In the genomic region with DNA sequence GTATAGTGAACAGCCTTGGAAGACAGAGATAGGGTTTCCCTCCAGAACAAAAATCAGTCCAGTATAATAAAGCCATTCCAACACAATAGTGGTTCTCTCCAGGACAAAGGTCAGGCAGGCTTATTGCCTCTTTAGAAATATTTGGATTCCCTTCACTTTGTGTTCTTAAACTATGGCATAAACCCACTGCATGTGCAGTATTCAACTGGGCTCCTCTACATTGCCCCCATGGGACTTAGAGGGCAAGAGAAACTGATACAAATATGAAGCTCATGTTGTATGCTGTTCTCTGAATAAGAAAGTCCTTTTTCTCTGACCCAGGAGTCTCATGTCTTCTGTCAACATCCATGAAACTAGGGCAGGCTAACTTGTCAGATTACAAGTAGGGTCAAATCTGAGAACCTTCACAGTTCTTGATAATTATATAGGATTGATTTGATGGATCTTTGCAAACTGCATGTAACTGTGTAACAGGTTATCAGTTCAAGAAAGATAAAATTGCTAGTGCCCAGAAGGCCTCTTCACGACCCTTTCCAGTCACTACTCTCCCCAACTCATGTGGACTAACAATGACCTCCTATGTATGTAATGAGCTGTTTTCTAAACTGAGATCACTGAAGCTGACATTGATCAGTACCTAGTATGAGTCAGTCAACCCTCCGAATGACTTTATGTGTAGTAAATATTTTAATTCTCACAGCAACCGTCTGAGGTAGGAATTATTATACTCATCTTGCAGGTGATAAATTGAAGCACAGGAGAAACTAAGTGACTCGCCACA, we compare ENCODE assay signal across 9 cellular contexts. TPM values are rescaled to one million over a fixed set of nuclear protein-coding genes. Genes with fewer than 3 reads are reported as not detected.
DNase-seq lines count a peak whose midpoint lies in the region; ATAC-seq, FAIRE-seq and TF ChIP-seq lines count a peak whose summit lies in the region.
"Had no signal": no experiment of that assay in that cellular context is flagged by ENCODE, and none has a peak within 500 bp of the region (broad histone marks: within the 10 kb centered on the region; RNA-seq: fewer than 3 reads in every experiment).

No MANE protein-coding gene starts in this region.

- H3K4me3 ChIP-seq in GM23248, result no peak overlapping the region
- no peak overlapping the region for H3K4me3 ChIP-seq in OCI-LY7 (ENCODE audit: low read depth, low read length, poor library complexity, severe bottlenecking)
- H3K4me3 ChIP-seq in mesenchymal stem cell (ENCODE audit: insufficient read depth in 1 of 2, low read depth in 1 of 2, low read length in 2 of 2), result no peak overlapping the region
- no peak overlapping the region for H3K4me3 ChIP-seq in vagina

- H3K79me2 ChIP-seq in GM23248 (ENCODE audit: insufficient read depth) (no peaks in the 10 kb centered on the region), OCI-LY7 (ENCODE audit: insufficient read depth, low read depth, low read length) (no peaks in the 10 kb centered on the region)

- no peak overlapping the region for H3K4ac ChIP-seq in mesenchymal stem cell (ENCODE audit: low read depth in 1 of 2, low read length in 2 of 2)

- 58 to 63% methylated on average over 4 of the region's 4 CpGs for WGBS in GM23248 (ENCODE audit: low coverage in 1 of 2, low lambda C conversion rate in 2 of 2, missing lambda C conversion rate in 2 of 2), 2 experiments
- WGBS in mesenchymal stem cell, result 100% methylated on average over 1 of the region's 4 CpGs

- CTCF ChIA-PET in OCI-LY7 (lab: Charles Lee; ENCODE audit: unreplicated experiment), result interaction anchor here (1.0 kb wide), 1 partner anchor 12 kb away, joined by 4 read pairs; no protein-coding TSS in a partner anchor

- no peak overlapping the region for H3K14ac ChIP-seq in mesenchymal stem cell (ENCODE audit: low read length in 2 of 2)

- peak overlapping the region; percentile 19 for H2BK120ac ChIP-seq in mesenchymal stem cell (ENCODE audit: low read depth, low read length)

- TF ChIP-seq POLR2A in vagina (IDR thresholded peaks at IDR 0.05), result no peak

- no peak overlapping the region for H4K91ac ChIP-seq in mesenchymal stem cell (ENCODE audit: low read length)

- BruUV-seq in OCI-LY7 (replicated peaks; lab: Mats Ljungman, UMichigan), result no TSS peak

- H3F3A ChIP-seq in GM23248 (ENCODE audit: insufficient read depth), result peaks cover 15% of the 10 kb centered on the region; the same call in 1 of the 2 replicates

- TF ChIP-seq CTCF in OCI-LY7 (conservative IDR thresholded peaks at IDR 0.05; ENCODE audit: low read length), result no peak
- no peak for TF ChIP-seq CTCF in vagina (IDR thresholded peaks at IDR 0.05)

- no peak overlapping the region for H3K9ac ChIP-seq in GM23248
- no peak overlapping the region for H3K9ac ChIP-seq in mesenchymal stem cell (ENCODE audit: low read length)

- H3K27me3 ChIP-seq in GM23248 (replicated peaks; ENCODE audit: insufficient read depth), result no peaks in the 10 kb centered on the region
- peaks cover 0 to 3% of the 10 kb centered on the region in 2 experiments for H3K27me3 ChIP-seq in mesenchymal stem cell (ENCODE audit: control insufficient read depth in 1 of 2, insufficient read depth in 1 of 2, low read length in 2 of 2)
- no peaks in the 10 kb centered on the region for H3K27me3 ChIP-seq in vagina
- H3K27me3 ChIP-seq: foreskin keratinocyte had no signal

- H2AFZ ChIP-seq in GM23248, result no peak overlapping the region
- peak overlapping the region; percentile 40; the same call in 1 of the 2 replicates for H2AFZ ChIP-seq in OCI-LY7 (ENCODE audit: low read length)
- no peak overlapping the region for H2AFZ ChIP-seq in mesenchymal stem cell (ENCODE audit: low read depth, low read length)

- H4K20me1 ChIP-seq in GM23248 (ENCODE audit: insufficient read depth) (no peaks in the 10 kb centered on the region), OCI-LY7 (ENCODE audit: insufficient read depth, low read length) (no peaks in the 10 kb centered on the region)

- no peaks in the 10 kb centered on the region for H3K36me3 ChIP-seq in GM23248 (ENCODE audit: low read depth)
- no peaks in the 10 kb centered on the region for H3K36me3 ChIP-seq in OCI-LY7 (ENCODE audit: insufficient read depth, low read length)
- H3K36me3 ChIP-seq in mesenchymal stem cell (ENCODE audit: control insufficient read depth in 1 of 2, insufficient read depth in 2 of 2, low read depth in 1 of 2, low read length in 2 of 2), result no peaks in the 10 kb centered on the region
- no peaks in the 10 kb centered on the region for H3K36me3 ChIP-seq in vagina

- no peak overlapping the region for H3K23ac ChIP-seq in mesenchymal stem cell (ENCODE audit: low read length in 2 of 2)

- H3K9me2 ChIP-seq in GM23248 (ENCODE audit: insufficient read depth) (no peaks in the 10 kb centered on the region), OCI-LY7 (ENCODE audit: insufficient read depth, low read length) (no peaks in the 10 kb centered on the region)

- no peak overlapping the region for H2AK5ac ChIP-seq in mesenchymal stem cell (ENCODE audit: low read length, severe bottlenecking)

- intact Hi-C loops in OCI-LY7 (cut with micrococcal nuclease; ENCODE audit: unreplicated experiment) (no loop called here), vagina (cut with DNase I) (no loop called here), left cardiac atrium (cut with DNase I) (no loop called here)

- H3K27ac ChIP-seq in GM23248 (peak overlapping the region; percentile 56), OCI-LY7 (ENCODE audit: low read depth, low read length, poor library complexity, severe bottlenecking) (peak overlapping the region; percentile 26), mesenchymal stem cell (ENCODE audit: low read length, poor library complexity, severe bottlenecking) (no peak overlapping the region), vagina (no peak overlapping the region)
- H3K27ac ChIP-seq: foreskin keratinocyte had no signal

- DNase-seq in GM18507 (ENCODE audit: extremely low spot score, insufficient read length, low read depth) (no peak), GM23248 (peak; percentile 39), OCI-LY7 (ENCODE audit: low spot score) (no peak), mesenchymal stem cell (peak; percentile 29), vagina (ENCODE audit: extremely low spot score in 2 of 2) (no peak), left cardiac atrium (no peak)
- DNase-seq: foreskin keratinocyte had no signal

- no peaks in the 10 kb centered on the region for H3K9me3 ChIP-seq in GM23248 (ENCODE audit: low read depth)
- H3K9me3 ChIP-seq in OCI-LY7 (ENCODE audit: low read length), result no peaks in the 10 kb centered on the region
- no peaks in the 10 kb centered on the region for H3K9me3 ChIP-seq in mesenchymal stem cell (ENCODE audit: control insufficient read depth, low read length)
- no peaks in the 10 kb centered on the region for H3K9me3 ChIP-seq in vagina

- H2BK5ac ChIP-seq in mesenchymal stem cell (ENCODE audit: low read depth, low read length, poor library complexity, severe bottlenecking), result no peak overlapping the region

- ATAC-seq in GM19397 (IDR thresholded peaks at IDR 0.05; ENCODE audit: unreplicated experiment), result no peak
- ATAC-seq in HG02571 (IDR thresholded peaks at IDR 0.05; ENCODE audit: unreplicated experiment), result no peak
- no peak for ATAC-seq in left cardiac atrium
- ATAC-seq: foreskin keratinocyte had no signal

- H2BK15ac ChIP-seq in mesenchymal stem cell (ENCODE audit: low read depth, poor library complexity, severe bottlenecking), result no peak overlapping the region

- in situ Hi-C loops in GM23248 (cut with MboI), result no loop called here

- H3K79me1 ChIP-seq in mesenchymal stem cell (replicated peaks; ENCODE audit: low read length, poor library complexity, severe bottlenecking), result no peaks in the 10 kb centered on the region

- H3K4me2 ChIP-seq in GM23248 (ENCODE audit: unreplicated experiment), result no peak overlapping the region
- H3K4me2 ChIP-seq in OCI-LY7 (ENCODE audit: low read length), result peak overlapping the region; percentile 36; the same call in 1 of the 2 replicates
- H3K4me2 ChIP-seq in mesenchymal stem cell (ENCODE audit: low read length, poor library complexity, severe bottlenecking), result no peak overlapping the region

- no peak overlapping the region for H2BK12ac ChIP-seq in mesenchymal stem cell (ENCODE audit: low read length in 2 of 2)

- peak; percentile 75 for FAIRE-seq in GM18507 (lab: Jason Lieb, UNC)

- POLR2A ChIA-PET in OCI-LY7 (lab: Charles Lee), result interaction anchor here (0.7 to 3.8 kb wide), 8 partner anchors 11 to 104 kb away, joined by 3 to 25 read pairs (median 4); no protein-coding TSS in a partner anchor

- H3K18ac ChIP-seq in mesenchymal stem cell (ENCODE audit: low read depth in 1 of 2, low read length in 2 of 2), result no peak overlapping the region

- H3K4me1 ChIP-seq in GM23248 (ENCODE audit: insufficient read depth) (peaks cover 12% of the 10 kb centered on the region; the same call in 1 of the 2 replicates), OCI-LY7 (ENCODE audit: insufficient read depth, low read length, poor library complexity, severe bottlenecking) (peaks cover 81% of the 10 kb centered on the region), mesenchymal stem cell (ENCODE audit: control insufficient read depth, insufficient read depth, low read depth, low read length) (peaks cover 4% of the 10 kb centered on the region), vagina (peaks cover 10% of the 10 kb centered on the region)
- H3K4me1 ChIP-seq: foreskin keratinocyte had no signal

- H4K8ac ChIP-seq in mesenchymal stem cell (ENCODE audit: low read length), result no peak overlapping the region

RNA-seq across cellular contexts. Expression of gene FAM9C, which starts 31.9 kb away (rescaled TPM):
- total RNA-seq in GM23248 (2014; rRNA removed; shearing (Covaris generic)), result not detected in 2 replicates
- not detected in 2 replicates for polyA plus RNA-seq in GM23248 (2016; fragmentation: Nextera tagmentation; extraction: Ambion mirVana)
- total RNA-seq in OCI-LY7 (2014; rRNA removed; shearing (Covaris generic)), result 0.13 TPM in 1 of 2 replicates, not detected in the other
- total RNA-seq in OCI-LY7 (2022) (not detected in 2 replicates), vagina (not detected), left cardiac atrium (not detected)
- 0.07 TPM for polyA plus RNA-seq in mesenchymal stem cell (2013, experiment 1 of 2)
- polyA plus RNA-seq in mesenchymal stem cell (2013, experiment 2 of 2), result 0.04 TPM
- total RNA-seq: foreskin keratinocyte had no signal
- polyA plus RNA-seq: foreskin keratinocyte had no signal

Comparison
In these comparisons a context has a peak if more than half of its experiments do, and no peak if none do; other contexts are left out.
1. DNase-seq: peak in GM23248 (single experiment) and mesenchymal stem cell (single experiment); none in GM18507 (single experiment), OCI-LY7 (single experiment), vagina (0 of 2) and left cardiac atrium (single experiment).
2. H3K27ac ChIP-seq: peak in GM23248 (single experiment) and OCI-LY7 (single experiment); none in mesenchymal stem cell (single experiment) and vagina (single experiment).